28 cellular contexts compared by ENCODE assay signal in the genomic region with DNA sequence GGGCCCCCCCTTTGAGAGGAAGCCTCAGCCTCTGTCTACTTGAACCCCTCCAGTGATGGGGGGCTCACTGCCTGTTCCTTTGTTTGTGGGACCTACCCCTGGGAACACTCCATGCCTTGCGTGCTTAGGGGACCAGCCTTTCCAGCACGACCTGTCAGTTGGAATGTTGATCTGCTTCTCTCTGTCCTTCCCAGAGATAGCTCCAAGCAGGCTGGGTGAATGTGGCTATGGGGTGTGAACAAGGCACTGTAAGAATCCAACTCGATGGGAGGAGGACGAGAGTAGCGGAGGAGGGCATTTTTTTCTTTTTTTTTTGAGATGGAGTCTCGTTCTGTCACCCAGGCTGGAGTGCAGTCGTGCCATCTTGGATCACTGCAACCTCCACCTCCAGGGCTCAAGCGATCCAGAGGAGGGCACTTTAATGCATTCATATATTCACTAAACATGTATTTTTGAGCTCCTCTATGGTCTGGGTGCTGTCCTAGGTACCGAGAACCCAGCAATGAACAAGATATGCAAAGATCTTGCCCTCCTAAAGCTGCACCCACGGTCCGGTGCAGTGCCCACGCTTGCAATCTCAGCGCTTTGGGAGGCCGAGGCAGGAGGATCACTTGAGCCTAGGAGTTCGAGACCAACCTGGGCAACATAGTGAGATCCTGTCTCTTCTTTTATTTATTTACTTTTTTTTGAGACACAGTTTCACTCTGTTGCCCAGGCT. TPM values are rescaled to one million over a fixed set of nuclear protein-coding genes. Genes with fewer than 3 reads are reported as not detected.
DNase-seq lines count a peak whose midpoint lies in the region; ATAC-seq and TF ChIP-seq lines count a peak whose summit lies in the region.
"Had no signal": no experiment of that assay in that cellular context is flagged by ENCODE, and none has a peak within 500 bp of the region (broad histone marks: within the 10 kb centered on the region; RNA-seq: fewer than 3 reads in every experiment).

No MANE protein-coding gene starts in this region.

- CTCF ChIA-PET in Caco-2 (lab: Charles Lee), result interaction anchor here (0.8 kb wide), 1 partner anchor 91 kb away, joined by 3 read pairs; no protein-coding TSS in a partner anchor
- CTCF ChIA-PET in HCT116 (lab: Charles Lee), result no interaction called here
- CTCF ChIA-PET in RWPE1 (lab: Yijun Ruan, JAX), result interaction anchor here (0.6 to 0.9 kb wide), 3 partner anchors 23 to 122 kb away, joined by 3 to 4 read pairs (median 3); no protein-coding TSS in a partner anchor

- DNase-seq in Caco-2 (peak; percentile 45 to 56), HCT116 (ENCODE audit: low read depth, low spot score) (no peak), RWPE1 (ENCODE audit: low spot score) (no peak), epithelial cell of esophagus (ENCODE audit: low read depth) (peak; percentile 37), anterior cingulate cortex (lab: John Stamatoyannopoulos, UW) (no peak), T-helper 9 cell (no peak), DMS 273 treated with DMSO at 0.1 percent for 48 hours (lab: John Stamatoyannopoulos, UW) (no peak)
- DNase-seq: CD4-positive, alpha-beta T cell; DMS79; EL; GF-D8; GM23248; Karpas-422; NCI-H1092; NCI-H1436 treated with DMSO at 0.1 percent for 48 hours; NCI-H1930; NCI-H2107; NCI-H524; NCI-H774; NK-92 treated with Interleukin-12 subunit alpha and Interleukin-12 subunit beta, amount 100 ng/mL, for 24 hours; SIG-M5; T-helper 2 cell had no signal

- H3K79me2 ChIP-seq in HCT116 (ENCODE audit: insufficient read depth, low read length), result peaks cover 64% of the 10 kb centered on the region

- H3K27ac ChIP-seq in HCT116 (ENCODE audit: low read depth, low read length) (no peak overlapping the region; the same call in 1 of the 2 replicates), RWPE1 (peak overlapping the region; percentile 70)
- H3K27ac ChIP-seq: BLaER1, GM23248, HL-60 had no signal

- H3K4me1 ChIP-seq in Caco-2, result peaks cover 19% of the 10 kb centered on the region
- H3K4me1 ChIP-seq in HCT116 (ENCODE audit: control insufficient read depth in 1 of 2, insufficient read depth in 2 of 2, low read length in 2 of 2), result peaks cover 46 to 65% of the 10 kb centered on the region in 2 experiments

- H3K4me2 ChIP-seq in HCT116 (ENCODE audit: low read length), result peak overlapping the region; percentile 23; the same call in 1 of the 2 replicates
- H3K4me2 ChIP-seq: BLaER1 had no signal

- peaks cover 12% of the 10 kb centered on the region for H3K36me3 Mint-ChIP-seq in Caco-2 (ENCODE audit: insufficient read depth, unreplicated experiment)

- H3K4me3 ChIP-seq in Caco-2 (ENCODE audit: low read depth, low read length) (no peak overlapping the region), HCT116 (replicated peaks in 1 of 2; ENCODE audit: low read depth in 1 of 2, low read length in 2 of 2) (no peak overlapping the region), epithelial cell of esophagus (ENCODE audit: low read length) (no peak overlapping the region)
- H3K4me3 ChIP-seq: BLaER1, GM23248, HAP-1 had no signal

- no peaks in the 10 kb centered on the region for H4K20me1 ChIP-seq in HCT116 (ENCODE audit: insufficient read depth)

- intact Hi-C loops in Caco-2 (cut with micrococcal nuclease; ENCODE audit: unreplicated experiment), result no loop called here
- intact Hi-C loops in HCT116 (cut with micrococcal nuclease), result no loop called here

- POLR2A ChIA-PET in Caco-2 (lab: Charles Lee), result no interaction called here
- POLR2A ChIA-PET in HCT116 (lab: Charles Lee), result interaction anchor here (1.0 kb wide), 1 partner anchor 528 kb away, joined by 3 read pairs; the partner anchor contains the start of gene CLDN3
- POLR2A ChIA-PET in RWPE1 (lab: Yijun Ruan, JAX; ENCODE audit: low non-redundant PET), result no interaction called here

- no peaks in the 10 kb centered on the region for H3K27me3 Mint-ChIP-seq in Caco-2 (ENCODE audit: insufficient read depth, unreplicated experiment)
- H3K27me3 Mint-ChIP-seq: CD4-positive, alpha-beta T cell; IgD-negative memory B cell had no signal

- H3K9me3 ChIP-seq in Caco-2 (no peaks in the 10 kb centered on the region), HCT116 (ENCODE audit: control insufficient read depth in 1 of 2, insufficient read depth in 1 of 2, low read depth in 1 of 2, low read length in 2 of 2) (no peaks in the 10 kb centered on the region)
- H3K9me3 ChIP-seq: HAP-1 had no signal

- RAD21 ChIA-PET in HCT116 (lab: Charles Lee; ENCODE audit: low non-redundant PET in 1 of 2, low total read pairs in 2 of 2, uncharacterized antibody in 2 of 2, unreplicated experiment in 2 of 2), result interaction anchor here in 1 of 2 experiments (0.6 kb wide), 1 partner anchor 14 kb away, joined by 4 read pairs; no protein-coding TSS in a partner anchor

- H3K27me3 ChIP-seq in Caco-2 (replicated peaks; ENCODE audit: control insufficient read depth, insufficient read depth, low read length) (no peaks in the 10 kb centered on the region), HCT116 (ENCODE audit: insufficient read depth, low read length) (no peaks in the 10 kb centered on the region)
- H3K27me3 ChIP-seq: BLaER1 had no signal

- H3K4me3 Mint-ChIP-seq in Caco-2 (ENCODE audit: unreplicated experiment), result no peak overlapping the region
- H3K4me3 Mint-ChIP-seq: CD4-positive, alpha-beta T cell; IgD-negative memory B cell had no signal

- no peak for ATAC-seq in HCT116
- no peak for ATAC-seq in GM21423 (IDR thresholded peaks at IDR 0.05; ENCODE audit: unreplicated experiment)
- ATAC-seq: Panc1 had no signal

- TF ChIP-seq POLR2A in HCT116 (IDR thresholded peaks at IDR 0.05; ENCODE audit: borderline replicate concordance, extremely low read depth, insufficient read depth, insufficient read length), result no peak

- peaks cover 28% of the 10 kb centered on the region for H3K4me1 Mint-ChIP-seq in Caco-2 (ENCODE audit: low read depth, unreplicated experiment)

- peak overlapping the region; percentile 71 for H3K27ac Mint-ChIP-seq in Caco-2 (ENCODE audit: unreplicated experiment)
- H3K27ac Mint-ChIP-seq: CD4-positive, alpha-beta T cell had no signal

- H3K9me2 ChIP-seq in HCT116 (ENCODE audit: insufficient read depth), result no peaks in the 10 kb centered on the region

- no peaks in the 10 kb centered on the region for H3K9me3 Mint-ChIP-seq in Caco-2 (ENCODE audit: unreplicated experiment)
- H3K9me3 Mint-ChIP-seq: CD4-positive, alpha-beta T cell; IgD-negative memory B cell had no signal

- no peaks in the 10 kb centered on the region; the same call in 1 of the 2 replicates for H3K36me3 ChIP-seq in Caco-2 (ENCODE audit: control insufficient read depth, insufficient read depth, low read length)
- no peaks in the 10 kb centered on the region for H3K36me3 ChIP-seq in HCT116 (ENCODE audit: control insufficient read depth in 1 of 2, insufficient read depth in 2 of 2, low read length in 2 of 2)
- H3K36me3 ChIP-seq: HAP-1 had no signal

- TF ChIP-seq RAD21 in HCT116 (IDR thresholded peaks at IDR 0.05; ENCODE audit: low read depth), result no peak

- H3K9ac ChIP-seq in HCT116 (ENCODE audit: low read length), result no peak overlapping the region
- H3K9ac ChIP-seq: BLaER1, GM23248 had no signal

- no TSS peak for BruUV-seq in Caco-2 (replicated peaks; lab: Mats Ljungman, UMichigan)
- no TSS peak for BruUV-seq in HCT116 (replicated peaks; lab: Mats Ljungman, UMichigan)

- TF ChIP-seq CTCF in Caco-2 (IDR thresholded peaks at IDR 0.05; ENCODE audit: insufficient read depth in 1 of 2, low read depth in 1 of 2, low read length in 1 of 2, severe bottlenecking in 1 of 2, unreplicated experiment in 1 of 2) (no peak), HCT116 (IDR thresholded peaks at IDR 0.05 in 2 of 3, conservative IDR thresholded peaks at IDR 0.05 in 1 of 3; ENCODE audit: borderline replicate concordance in 1 of 3, insufficient read depth in 1 of 3, low read depth in 2 of 3, low read length in 2 of 3) (no peak), RWPE1 (conservative IDR thresholded peaks at IDR 0.05; ENCODE audit: low read depth) (no peak), epithelial cell of esophagus (IDR thresholded peaks at IDR 0.05; ENCODE audit: insufficient read depth, low read depth, low read length, missing control alignments) (no peak)

- H2AFZ ChIP-seq in HCT116 (ENCODE audit: low read depth, low read length, poor library complexity, severe bottlenecking), result no peak overlapping the region
- H2AFZ ChIP-seq: GM23248 had no signal

TF ChIP-seq in HCT116, 20 proteins besides CTCF, POLR2A, EP300 and RAD21 (continues in another document):
- TF ChIP-seq JUND (IDR thresholded peaks at IDR 0.05), result no peak
- TF ChIP-seq TCF7L2 (IDR thresholded peaks at IDR 0.05; ENCODE audit: borderline replicate concordance, extremely low read depth, insufficient read depth, insufficient read length), result no peak
- TF ChIP-seq, protein P1, sequence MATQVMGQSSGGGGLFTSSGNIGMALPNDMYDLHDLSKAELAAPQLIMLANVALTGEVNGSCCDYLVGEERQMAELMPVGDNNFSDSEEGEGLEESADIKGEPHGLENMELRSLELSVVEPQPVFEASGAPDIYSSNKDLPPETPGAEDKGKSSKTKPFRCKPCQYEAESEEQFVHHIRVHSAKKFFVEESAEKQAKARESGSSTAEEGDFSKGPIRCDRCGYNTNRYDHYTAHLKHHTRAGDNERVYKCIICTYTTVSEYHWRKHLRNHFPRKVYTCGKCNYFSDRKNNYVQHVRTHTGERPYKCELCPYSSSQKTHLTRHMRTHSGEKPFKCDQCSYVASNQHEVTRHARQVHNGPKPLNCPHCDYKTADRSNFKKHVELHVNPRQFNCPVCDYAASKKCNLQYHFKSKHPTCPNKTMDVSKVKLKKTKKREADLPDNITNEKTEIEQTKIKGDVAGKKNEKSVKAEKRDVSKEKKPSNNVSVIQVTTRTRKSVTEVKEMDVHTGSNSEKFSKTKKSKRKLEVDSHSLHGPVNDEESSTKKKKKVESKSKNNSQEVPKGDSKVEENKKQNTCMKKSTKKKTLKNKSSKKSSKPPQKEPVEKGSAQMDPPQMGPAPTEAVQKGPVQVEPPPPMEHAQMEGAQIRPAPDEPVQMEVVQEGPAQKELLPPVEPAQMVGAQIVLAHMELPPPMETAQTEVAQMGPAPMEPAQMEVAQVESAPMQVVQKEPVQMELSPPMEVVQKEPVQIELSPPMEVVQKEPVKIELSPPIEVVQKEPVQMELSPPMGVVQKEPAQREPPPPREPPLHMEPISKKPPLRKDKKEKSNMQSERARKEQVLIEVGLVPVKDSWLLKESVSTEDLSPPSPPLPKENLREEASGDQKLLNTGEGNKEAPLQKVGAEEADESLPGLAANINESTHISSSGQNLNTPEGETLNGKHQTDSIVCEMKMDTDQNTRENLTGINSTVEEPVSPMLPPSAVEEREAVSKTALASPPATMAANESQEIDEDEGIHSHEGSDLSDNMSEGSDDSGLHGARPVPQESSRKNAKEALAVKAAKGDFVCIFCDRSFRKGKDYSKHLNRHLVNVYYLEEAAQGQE (IDR thresholded peaks at IDR 0.05; ENCODE audit: low read depth), result no peak
- TF ChIP-seq ZNF274 (IDR thresholded peaks at IDR 0.05; ENCODE audit: low read depth, low read length), result no peak
- TF ChIP-seq CBX3 (IDR thresholded peaks at IDR 0.05; ENCODE audit: low read depth), result no peak
- TF ChIP-seq CEBPB (IDR thresholded peaks at IDR 0.05; ENCODE audit: low read depth), result no peak
- no peak for TF ChIP-seq EZH2phosphoT487 (IDR thresholded peaks at IDR 0.05; ENCODE audit: borderline replicate concordance)

RNA-seq across cellular contexts. Expression of gene CLIP2, which starts 8.5 kb away (rescaled TPM):
- total RNA-seq in Caco-2 (2022) (19.5 and 23.5 TPM in 2 replicates), HCT116 (2021; ENCODE audit: unreplicated experiment) (40.1 TPM)
- polyA plus RNA-seq in HCT116 (2012), result 28.6 and 33.7 TPM in 2 replicates

RNA-seq across cellular contexts. Expression of gene RFC2, which starts 43.5 kb away (rescaled TPM):
- total RNA-seq in Caco-2 (2022) (64.9 and 75.6 TPM in 2 replicates), HCT116 (2021; ENCODE audit: unreplicated experiment) (75.6 TPM)
- 47.8 and 57.6 TPM in 2 replicates for polyA plus RNA-seq in HCT116 (2012)

Comparison
In these comparisons a context has a peak if more than half of its experiments do, and no peak if none do; other contexts are left out.
1. DNase-seq: peak in Caco-2 (2 of 2) and epithelial cell of esophagus (single experiment); none in HCT116 (single experiment), RWPE1 (single experiment), anterior cingulate cortex (0 of 58), T-helper 9 cell (single experiment) and DMS 273 treated with DMSO at 0.1 percent for 48 hours (single experiment).